In the genomic region with DNA sequence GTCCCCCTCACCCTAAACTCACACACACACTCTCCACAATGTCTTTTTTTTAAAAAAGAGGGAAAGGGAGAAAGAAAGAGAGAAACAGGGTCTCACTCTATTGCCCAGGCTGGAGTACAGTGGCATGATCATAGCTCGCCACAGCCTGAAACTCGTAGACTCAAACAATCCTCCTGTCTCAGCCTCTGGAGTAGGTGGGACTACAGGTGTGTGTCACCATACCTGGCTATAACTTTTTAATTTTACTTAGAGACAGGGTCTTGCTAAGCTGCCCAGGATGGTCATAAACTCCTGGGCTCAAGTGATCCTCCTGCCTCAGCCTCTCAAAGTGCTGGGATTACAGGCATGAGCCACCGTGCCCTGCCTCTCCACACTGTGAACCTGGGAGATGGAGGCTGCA, we compare ENCODE assay signal across 12 cellular contexts. TPM values are rescaled to one million over a fixed set of nuclear protein-coding genes. Genes with fewer than 3 reads are reported as not detected.
DNase-seq lines count a peak whose midpoint lies in the region; ATAC-seq, FAIRE-seq and TF ChIP-seq lines count a peak whose summit lies in the region.
"Had no signal": no experiment of that assay in that cellular context is flagged by ENCODE, and none has a peak within 500 bp of the region (broad histone marks: within the 10 kb centered on the region; RNA-seq: fewer than 3 reads in every experiment).

No MANE protein-coding gene starts in this region.

- no peak overlapping the region for H3K56ac ChIP-seq in H1 (replicated peaks; ENCODE audit: insufficient read length, low read depth, low read length)

- no peak overlapping the region for H2BK15ac ChIP-seq in H1 (ENCODE audit: low read length)

- H3K36me3 ChIP-seq in BLaER1 treated with 17β-estradiol and CSF1 and Interleukin-3, amounts not matched to agents 10 nM and 100 nM: peaks cover 0 to 86% (median 39%) of the 10 kb centered on the region in 11 experiments; a peak in 19 of 22 replicates
- H3K36me3 ChIP-seq in RWPE2 (ENCODE audit: low read depth): peaks cover 46% of the 10 kb centered on the region
- peaks cover 0 to 5% (median 0%) of the 10 kb centered on the region in 4 experiments; a peak in 1 of 8 replicates for H3K36me3 ChIP-seq in H1 (ENCODE audit: control insufficient read depth in 2 of 4, insufficient read depth in 4 of 4, low read length in 3 of 4)
- H3K36me3 ChIP-seq in ovary: no peaks in the 10 kb centered on the region
- no peaks in the 10 kb centered on the region; the same call in none of the 2 replicates for H3K36me3 ChIP-seq in H7 (replicated peaks; ENCODE audit: control insufficient read depth, insufficient read depth, low read length)
- H3K36me3 ChIP-seq: SJCRH30 had no signal

- H3K4ac ChIP-seq in H1 (replicated peaks; ENCODE audit: insufficient read length, low read depth, low read length): no peak overlapping the region

- ATAC-seq in RWPE2 (ENCODE audit: low read depth) (no peak), GM21390 (IDR thresholded peaks at IDR 0.05; ENCODE audit: unreplicated experiment) (no peak), HG03442 (IDR thresholded peaks at IDR 0.05; ENCODE audit: unreplicated experiment) (no peak)

- H3K27ac ChIP-seq in BLaER1 treated with 17β-estradiol and CSF1 and Interleukin-3, amounts not matched to agents 10 nM and 100 nM: no peak overlapping the region
- peak overlapping the region; percentile 57 for H3K27ac ChIP-seq in RWPE2 (ENCODE audit: poor library complexity, severe bottlenecking)
- H3K27ac ChIP-seq in H1 (ENCODE audit: low read depth, low read length): no peak overlapping the region
- H3K27ac ChIP-seq in ovary: peak overlapping the region; percentile 10 to 80
- H3K27ac ChIP-seq in caudate nucleus (ENCODE audit: low read depth, low read length): no peak overlapping the region
- H3K27ac ChIP-seq: SJCRH30 had no signal

- no peak for TF ChIP-seq RAD21 in H1 (IDR thresholded peaks at IDR 0.05 in 1 of 2, conservative IDR thresholded peaks at IDR 0.05 in 1 of 2; ENCODE audit: low read depth in 2 of 2, low read length in 2 of 2)

- WGBS in H1 (ENCODE audit: extremely low coverage in 1 of 2, insufficient coverage in 1 of 2, insufficient read length in 1 of 2, insufficient replicate concordance in 2 of 2, low coverage in 1 of 2, low lambda C conversion rate in 2 of 2, missing lambda C conversion rate in 1 of 2), 2 experiments: 86% methylated on average over 3 of the region's 3 CpGs; no CpG with 5 or more reads in 1 of the 2 experiments
- WGBS in ovary, 3 donors: 84 to 95% (median 90%) methylated on average over 3 of the region's 3 CpGs

- peaks cover 60 to 78% (median 67%) of the 10 kb centered on the region in 10 experiments for H3K4me1 ChIP-seq in BLaER1 treated with 17β-estradiol and CSF1 and Interleukin-3, amounts not matched to agents 10 nM and 100 nM
- H3K4me1 ChIP-seq in RWPE2 (ENCODE audit: insufficient read depth, poor library complexity, severe bottlenecking): peaks cover 28% of the 10 kb centered on the region
- peaks cover 3 to 14% (median 6%) of the 10 kb centered on the region in 4 experiments for H3K4me1 ChIP-seq in H1 (replicated peaks in 1 of 4; ENCODE audit: control insufficient read depth in 3 of 4, insufficient read depth in 4 of 4, low read length in 3 of 4)
- peaks cover 9% of the 10 kb centered on the region for H3K4me1 ChIP-seq in ovary (ENCODE audit: insufficient read depth)

- peak overlapping the region; percentile 78 for H3K18ac ChIP-seq in H1 (ENCODE audit: extremely low read depth, low read length)

- TF ChIP-seq POLR2A in H1 (IDR thresholded peaks at IDR 0.05; ENCODE audit: control extremely low read depth in 1 of 2, low read depth in 2 of 2, low read length in 2 of 2) (no peak), ovary (IDR thresholded peaks at IDR 0.05) (no peak)

- intact Hi-C loops in ovary (cut with DNase I): no loop called here

- no peak overlapping the region; the same call in 1 of the 2 replicates for H2BK12ac ChIP-seq in H1 (ENCODE audit: low read depth, low read length)

- H3K79me1 ChIP-seq in H1 (ENCODE audit: low read depth, low read length): peaks cover 10% of the 10 kb centered on the region

- peak overlapping the region; percentile 54 to 86 (median 72) for H3K4me2 ChIP-seq in BLaER1 treated with 17β-estradiol and CSF1 and Interleukin-3, amounts not matched to agents 10 nM and 100 nM
- H3K4me2 ChIP-seq in H1 (ENCODE audit: insufficient read depth in 1 of 2, low read depth in 2 of 2, low read length in 2 of 2): no peak overlapping the region

- H3K27me3 ChIP-seq in BLaER1 treated with 17β-estradiol and CSF1 and Interleukin-3, amounts not matched to agents 10 nM and 100 nM: no peaks in the 10 kb centered on the region
- H3K27me3 ChIP-seq in RWPE2 (ENCODE audit: insufficient read depth, poor library complexity, severe bottlenecking): no peaks in the 10 kb centered on the region
- no peaks in the 10 kb centered on the region for H3K27me3 ChIP-seq in H1 (replicated peaks in 1 of 4; ENCODE audit: control insufficient read depth in 3 of 4, extremely low read depth in 1 of 4, insufficient read depth in 3 of 4, low read length in 3 of 4)
- no peaks in the 10 kb centered on the region for H3K27me3 ChIP-seq in ovary
- H3K27me3 ChIP-seq in H7 (ENCODE audit: control insufficient read depth, insufficient read depth, low read length): no peaks in the 10 kb centered on the region
- H3K27me3 ChIP-seq: SJCRH30 had no signal

- FAIRE-seq in H1 (lab: Jason Lieb, UNC): no peak

- peak overlapping the region; percentile 83; the same call in 1 of the 2 replicates for H2BK5ac ChIP-seq in H1 (ENCODE audit: low read depth, low read length)

- no peaks in the 10 kb centered on the region for H3K23me2 ChIP-seq in H1 (ENCODE audit: low read depth, low read length)

- H2AFZ ChIP-seq in H1 (ENCODE audit: low read length): no peak overlapping the region

- H2BK120ac ChIP-seq in H1 (replicated peaks; ENCODE audit: low read depth, low read length): no peak overlapping the region

- H3K9ac ChIP-seq in BLaER1 treated with 17β-estradiol and CSF1 and Interleukin-3, amounts not matched to agents 10 nM and 100 nM: peak overlapping the region in 3 of 11 experiments; percentile 14 to 58 (median 42); a peak in 2 of 22 replicates
- H3K9ac ChIP-seq in H1 (replicated peaks in 1 of 4; ENCODE audit: extremely low read depth in 1 of 4, low read depth in 3 of 4, low read length in 3 of 4): no peak overlapping the region

- POLR2A ChIA-PET in H1 (lab: Charles Lee; ENCODE audit: partially characterized antibody): no interaction called here

- TF ChIP-seq CTCF in RWPE2 (IDR thresholded peaks at IDR 0.05; ENCODE audit: poor library complexity, severe bottlenecking): no peak
- no peak for TF ChIP-seq CTCF in H1 (IDR thresholded peaks at IDR 0.05; ENCODE audit: control extremely low read depth in 1 of 3, insufficient read depth in 1 of 3, low read depth in 1 of 3, low read length in 3 of 3)
- TF ChIP-seq CTCF in ovary (IDR thresholded peaks at IDR 0.05): no peak

- DNase-seq in RWPE2 (ENCODE audit: low spot score): no peak
- no peak for DNase-seq in H1 (ENCODE audit: low read depth in 1 of 2, low spot score in 2 of 2)
- no peak for DNase-seq in ovary
- DNase-seq in caudate nucleus (lab: John Stamatoyannopoulos, UW): no peak
- no peak for DNase-seq in H7
- DNase-seq: hypothalamus, KBM-7, NCI-H2227 treated with DMSO at 0.1 percent for 48 hours had no signal

- peaks cover 91 to 100% (median 99%) of the 10 kb centered on the region in 11 experiments for H4K20me1 ChIP-seq in BLaER1 treated with 17β-estradiol and CSF1 and Interleukin-3, amounts not matched to agents 10 nM and 100 nM
- H4K20me1 ChIP-seq in H1 (replicated peaks in 1 of 2; ENCODE audit: control insufficient read depth in 1 of 2, insufficient read depth in 2 of 2, low read length in 2 of 2): peaks cover 3 to 6% of the 10 kb centered on the region in 2 experiments

- no peak overlapping the region for H4K8ac ChIP-seq in H1 (ENCODE audit: extremely low read depth, insufficient read depth, low read length)

- H4K91ac ChIP-seq in H1 (replicated peaks; ENCODE audit: insufficient read length, low read length): peak overlapping the region; percentile 70

- CTCF ChIA-PET in H1 (lab: Charles Lee; ENCODE audit: partially characterized antibody): interaction anchor here (3.1 kb wide), 1 partner anchor 30 kb away, joined by 12 read pairs; no protein-coding TSS in a partner anchor

- no peak overlapping the region for H3K23ac ChIP-seq in H1 (ENCODE audit: insufficient read length)

- no peak overlapping the region for H3K4me3 ChIP-seq in BLaER1 treated with 17β-estradiol and CSF1 and Interleukin-3, amounts not matched to agents 10 nM and 100 nM
- H3K4me3 ChIP-seq in RWPE2 (ENCODE audit: severe bottlenecking): no peak overlapping the region
- H3K4me3 ChIP-seq in H1 (ENCODE audit: extremely low read depth in 1 of 4, insufficient read depth in 2 of 4, low read depth in 3 of 4, low read length in 4 of 4): no peak overlapping the region
- H3K4me3 ChIP-seq in ovary: no peak overlapping the region
- no peak overlapping the region for H3K4me3 ChIP-seq in H7 (ENCODE audit: insufficient read depth, low read depth, low read length)
- H3K4me3 ChIP-seq: SJCRH30 had no signal

- no peak overlapping the region for H3K14ac ChIP-seq in H1 (ENCODE audit: insufficient read length)

- H4K5ac ChIP-seq in H1 (ENCODE audit: insufficient read length, low read depth, low read length): no peak overlapping the region

- H3K9me3 ChIP-seq in BLaER1 treated with 17β-estradiol and CSF1 and Interleukin-3, amounts not matched to agents 10 nM and 100 nM (replicated peaks in 1 of 11): peaks cover 0 to 5% (median 0%) of the 10 kb centered on the region in 11 experiments; a peak in 5 of 22 replicates
- H3K9me3 ChIP-seq in RWPE2 (ENCODE audit: severe bottlenecking): no peaks in the 10 kb centered on the region
- H3K9me3 ChIP-seq in H1 (ENCODE audit: insufficient read depth in 2 of 2, low read depth in 1 of 2, low read length in 1 of 2): no peaks in the 10 kb centered on the region
- H3K9me3 ChIP-seq in ovary: no peaks in the 10 kb centered on the region
- H3K9me3 ChIP-seq: SJCRH30 had no signal

- TF ChIP-seq EP300 in H1 (IDR thresholded peaks at IDR 0.05; ENCODE audit: borderline replicate concordance in 1 of 2, low read depth in 2 of 2, low read length in 2 of 2) (no peak), ovary (IDR thresholded peaks at IDR 0.05) (no peak)

- peaks cover 4 to 81% of the 10 kb centered on the region in 2 experiments; a peak in 3 of 4 replicates for H3K79me2 ChIP-seq in H1 (ENCODE audit: control insufficient read depth in 1 of 2, insufficient read depth in 2 of 2, low read length in 2 of 2)

- no peak overlapping the region for H2BK20ac ChIP-seq in H1 (ENCODE audit: low read length)

- 0 out of 2 replicates have a peak overlapping the region, but pooled peaks have one; percentile 65 for H2AK5ac ChIP-seq in H1 (ENCODE audit: low read depth, low read length)

RNA-seq across cellular contexts. Expression of a gene that starts 24.9 kb away (rescaled TPM):
- 160 and 165 TPM in 2 replicates for total RNA-seq in H1 (2021; fragmentation: NEBNext Ultra II Directional; extraction: Animal tissue kit (Norgen Biotek cat#: 25700))
- polyA plus RNA-seq in H1 (2011; rRNA removed): 205 and 315 TPM in 2 replicates
- 150 TPM for polyA plus RNA-seq in H1 (2011; cell fraction: cytosol; rRNA removed)
- polyA plus RNA-seq in H1 (2011; cell fraction: nucleus; rRNA removed): 185 TPM
- polyA plus RNA-seq in H1 (2012, experiment 1 of 2): 80.9 to 155 TPM (median 121 TPM) in 4 replicates
- 82.5 TPM for polyA plus RNA-seq in H1 (2012, experiment 2 of 2)
- 77.3 TPM for polyA plus RNA-seq in H1 (2013, experiment 1 of 2)
- 80.0 TPM for polyA plus RNA-seq in H1 (2013, experiment 2 of 2)
- 140 and 174 TPM in 2 replicates for polyA minus RNA-seq in H1 (2011; rRNA and poly(A)+ RNA removed)
- 85.9 TPM for polyA minus RNA-seq in H1 (2011; cell fraction: cytosol; rRNA and poly(A)+ RNA removed)
- polyA minus RNA-seq in H1 (2011; cell fraction: nucleus; rRNA and poly(A)+ RNA removed): 78.8 TPM
- total RNA-seq in ovary: 100 to 1,000 TPM in 4 of 7 donors, 10 to 100 TPM in 3; 39.7 to 169 (median 105) TPM
- polyA plus RNA-seq in ovary: 100 to 1,000 TPM in 1 of 2 donors, 10 to 100 TPM in 1; 49.1 to 139 TPM
- 71.8 and 85.6 TPM in 2 replicates for total RNA-seq in H7 (2014; rRNA removed; shearing (Covaris generic))

Comparison
In these comparisons a context has a peak if more than half of its experiments do, and no peak if none do; other contexts are left out.
1. H3K27ac ChIP-seq: peak in RWPE2 (single experiment) and ovary (2 of 2); none in BLaER1 treated with 17β-estradiol and CSF1 and Interleukin-3, amounts not matched to agents 10 nM and 100 nM (0 of 11), H1 (single experiment) and caudate nucleus (single experiment).
2. H3K4me2 ChIP-seq: peak in BLaER1 treated with 17β-estradiol and CSF1 and Interleukin-3, amounts not matched to agents 10 nM and 100 nM (11 of 11); none in H1 (0 of 2).